1 cellular context compared by ENCODE assay signal in the genomic region with DNA sequence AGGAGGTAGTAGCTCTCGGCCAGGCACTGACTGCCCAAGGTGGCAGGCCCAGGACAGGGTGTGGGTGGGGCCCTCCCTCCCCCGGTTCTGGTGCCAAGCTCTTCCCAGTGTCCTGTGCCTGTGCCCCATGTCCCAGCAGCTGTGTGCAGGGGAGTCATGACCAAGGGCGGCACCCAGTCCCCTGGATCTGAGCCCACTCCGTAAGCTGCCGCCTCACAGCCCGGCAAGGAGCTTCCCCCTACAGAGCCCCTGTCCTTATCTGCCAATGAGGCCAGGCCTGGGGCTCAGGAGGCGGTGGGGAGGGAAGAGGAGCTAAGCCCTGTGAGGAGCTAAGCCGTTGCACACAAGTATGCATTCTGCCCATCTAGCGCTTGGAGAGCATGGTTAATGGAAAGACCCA.
A peak's percentile ranks its signal among the peaks of the same experiment; 100 is the strongest.
TF ChIP-seq lines count a peak whose summit lies in the region.

No MANE protein-coding gene starts in this region.

TF ChIP-seq in K562, 482 proteins besides CTCF, POLR2A, EP300 and RAD21:
- TF ChIP-seq, protein P1, sequence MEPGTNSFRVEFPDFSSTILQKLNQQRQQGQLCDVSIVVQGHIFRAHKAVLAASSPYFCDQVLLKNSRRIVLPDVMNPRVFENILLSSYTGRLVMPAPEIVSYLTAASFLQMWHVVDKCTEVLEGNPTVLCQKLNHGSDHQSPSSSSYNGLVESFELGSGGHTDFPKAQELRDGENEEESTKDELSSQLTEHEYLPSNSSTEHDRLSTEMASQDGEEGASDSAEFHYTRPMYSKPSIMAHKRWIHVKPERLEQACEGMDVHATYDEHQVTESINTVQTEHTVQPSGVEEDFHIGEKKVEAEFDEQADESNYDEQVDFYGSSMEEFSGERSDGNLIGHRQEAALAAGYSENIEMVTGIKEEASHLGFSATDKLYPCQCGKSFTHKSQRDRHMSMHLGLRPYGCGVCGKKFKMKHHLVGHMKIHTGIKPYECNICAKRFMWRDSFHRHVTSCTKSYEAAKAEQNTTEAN (CRISPR knock-in tag; IDR thresholded peaks at IDR 0.05): no peak
- peak; percentile 25; the same call in 1 of the 2 replicates for TF ChIP-seq VEZF1 (CRISPR knock-in tag; IDR thresholded peaks at IDR 0.05)
- TF ChIP-seq TARDBP (IDR thresholded peaks at IDR 0.05): no peak
- TF ChIP-seq RUNX1 (IDR thresholded peaks at IDR 0.05; ENCODE audit: low read depth): no peak
- no peak for TF ChIP-seq PPARD (CRISPR knock-in tag; IDR thresholded peaks at IDR 0.05)
